24 cellular contexts compared by ENCODE assay signal in the genomic region with DNA sequence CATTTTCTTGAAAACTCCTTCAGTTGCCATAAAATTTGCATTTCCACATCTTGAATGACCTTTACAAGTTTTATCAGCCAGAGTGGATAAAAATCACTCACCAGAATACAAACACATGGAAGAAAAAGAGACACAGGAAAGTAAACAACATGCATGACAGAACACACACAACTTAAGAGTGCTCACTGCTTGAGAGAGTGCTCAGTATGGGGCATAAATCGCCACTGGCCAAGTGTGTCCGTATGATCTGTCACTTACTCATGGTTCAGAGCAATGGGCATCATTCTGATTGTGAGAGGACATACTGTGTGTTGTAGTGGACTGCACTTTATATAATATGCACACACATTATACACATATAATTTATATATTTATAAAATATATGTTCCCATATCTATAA.
DNase-seq lines count a peak whose midpoint lies in the region; ATAC-seq, FAIRE-seq and TF ChIP-seq lines count a peak whose summit lies in the region.
"Had no signal": no experiment of that assay in that cellular context is flagged by ENCODE, and none has a peak within 500 bp of the region (broad histone marks: within the 10 kb centered on the region; RNA-seq: fewer than 3 reads in every experiment).

No MANE protein-coding gene starts in this region.

- no peak for ATAC-seq in GM23338
- ATAC-seq in gastroesophageal sphincter: no peak
- no peak for ATAC-seq in HG03457 (IDR thresholded peaks at IDR 0.05; ENCODE audit: unreplicated experiment)
- no peak for ATAC-seq in GM21526 (IDR thresholded peaks at IDR 0.05; ENCODE audit: low FRiP score, unreplicated experiment)
- ATAC-seq: Panc1 had no signal

- H3K79me2 ChIP-seq in GM23338 (replicated peaks; ENCODE audit: insufficient read depth) (no peaks in the 10 kb centered on the region), smooth muscle cell (ENCODE audit: low read depth) (no peaks in the 10 kb centered on the region)

- H3K9ac ChIP-seq in smooth muscle cell (ENCODE audit: low read depth): no peak overlapping the region

- H2AFZ ChIP-seq in GM23338 (no peak overlapping the region), smooth muscle cell (ENCODE audit: low read depth) (no peak overlapping the region)

- TF ChIP-seq POLR2A in gastroesophageal sphincter (IDR thresholded peaks at IDR 0.05): no peak

- H3K36me3 ChIP-seq in GM23338 (ENCODE audit: insufficient read depth): no peaks in the 10 kb centered on the region
- no peaks in the 10 kb centered on the region for H3K36me3 ChIP-seq in bronchial epithelial cell (ENCODE audit: control insufficient read depth, insufficient read depth, low read length)
- H3K36me3 ChIP-seq in smooth muscle cell (ENCODE audit: low read depth): no peaks in the 10 kb centered on the region
- H3K36me3 ChIP-seq in gastroesophageal sphincter: no peaks in the 10 kb centered on the region

- 85% methylated on average over 2 of the region's 2 CpGs for WGBS in smooth muscle cell (ENCODE audit: low lambda C conversion rate)
- 69 to 78% methylated on average over 2 of the region's 2 CpGs for WGBS in gastroesophageal sphincter (ENCODE audit: low coverage in 1 of 2), 2 donors

- TF ChIP-seq EP300 in gastroesophageal sphincter (IDR thresholded peaks at IDR 0.05): no peak

- H3K4me2 ChIP-seq in GM23338: no peak overlapping the region
- peak overlapping the region; percentile 55 for H3K4me2 ChIP-seq in smooth muscle cell

- H4K20me1 ChIP-seq in GM23338 (replicated peaks; ENCODE audit: insufficient read depth): no peaks in the 10 kb centered on the region
- no peaks in the 10 kb centered on the region for H4K20me1 ChIP-seq in smooth muscle cell (ENCODE audit: low read depth)

- H3K27ac Mint-ChIP-seq in GM23338: peak overlapping the region; percentile 30; the same call in 1 of the 2 replicates
- H3K27ac Mint-ChIP-seq: CD4-positive, alpha-beta memory T cell had no signal

- H3K4me3 ChIP-seq in GM23338 (no peak overlapping the region), bronchial epithelial cell (ENCODE audit: low read depth, low read length) (no peak overlapping the region), smooth muscle cell (no peak overlapping the region), gastroesophageal sphincter (no peak overlapping the region)

- H3K36me3 Mint-ChIP-seq in GM23338 (ENCODE audit: low read depth): peaks cover 10% of the 10 kb centered on the region; the same call in 2 of the 3 replicates
- H3K36me3 Mint-ChIP-seq: CD4-positive, alpha-beta memory T cell had no signal

- H3K4me1 ChIP-seq in GM23338 (ENCODE audit: insufficient read depth): no peaks in the 10 kb centered on the region
- H3K4me1 ChIP-seq in smooth muscle cell (ENCODE audit: low read depth): no peaks in the 10 kb centered on the region
- H3K4me1 ChIP-seq in gastroesophageal sphincter: no peaks in the 10 kb centered on the region

- FAIRE-seq in bronchial epithelial cell (lab: Jason Lieb, UNC): no peak
- FAIRE-seq: A204.1, G401.6, H1 had no signal

- H3K9me2 ChIP-seq in GM23338 (ENCODE audit: insufficient read depth): peaks cover 2% of the 10 kb centered on the region; the same call in 1 of the 2 replicates

- peaks cover 3% of the 10 kb centered on the region for H3K27me3 Mint-ChIP-seq in GM23338 (ENCODE audit: insufficient read depth, low read depth, poor library complexity)

- H3K27me3 ChIP-seq in GM23338 (ENCODE audit: insufficient read depth): no peaks in the 10 kb centered on the region
- H3K27me3 ChIP-seq in bronchial epithelial cell (ENCODE audit: control insufficient read depth, insufficient read depth, low read length): no peaks in the 10 kb centered on the region
- no peaks in the 10 kb centered on the region for H3K27me3 ChIP-seq in smooth muscle cell (ENCODE audit: low read depth)
- H3K27me3 ChIP-seq in gastroesophageal sphincter: peaks cover 5% of the 10 kb centered on the region

- TF ChIP-seq CTCF in GM23338 (conservative IDR thresholded peaks at IDR 0.05; ENCODE audit: low read depth in 2 of 2) (no peak), bronchial epithelial cell (IDR thresholded peaks at IDR 0.05; ENCODE audit: insufficient read depth, low read length, severe bottlenecking) (no peak), smooth muscle cell (IDR thresholded peaks at IDR 0.05; ENCODE audit: borderline replicate concordance, insufficient read depth, poor library complexity, severe bottlenecking) (no peak), gastroesophageal sphincter (IDR thresholded peaks at IDR 0.05) (no peak)

- H3K27ac ChIP-seq in GM23338 (ENCODE audit: low read depth): no peak overlapping the region
- no peak overlapping the region for H3K27ac ChIP-seq in smooth muscle cell (ENCODE audit: low read depth)
- H3K27ac ChIP-seq in gastroesophageal sphincter: no peak overlapping the region
- H3K27ac ChIP-seq: RWPE1 had no signal

- H3F3A ChIP-seq in GM23338 (replicated peaks; ENCODE audit: low read depth): no peaks in the 10 kb centered on the region
- H3F3A ChIP-seq in smooth muscle cell (ENCODE audit: low read depth): no peaks in the 10 kb centered on the region

- no peaks in the 10 kb centered on the region for H3K9me3 ChIP-seq in smooth muscle cell (replicated peaks; ENCODE audit: low read depth)
- H3K9me3 ChIP-seq in gastroesophageal sphincter: peaks cover 0 to 28% (median 0%) of the 10 kb centered on the region in 3 donors

- no peak overlapping the region for H3K4me3 Mint-ChIP-seq in GM23338
- H3K4me3 Mint-ChIP-seq: CD4-positive, alpha-beta memory T cell had no signal

- H3K9me3 Mint-ChIP-seq in GM23338: peaks cover 20% of the 10 kb centered on the region

- no peak for DNase-seq in GM23338 (ENCODE audit: low spot score)
- peak; percentile 55 for DNase-seq in bronchial epithelial cell (ENCODE audit: low read depth)
- DNase-seq in kidney tubule cell (ENCODE audit: low spot score): peak; percentile 79
- DNase-seq in smooth muscle cell (lab: John Stamatoyannopoulos, UW; ENCODE audit: unreplicated experiment): no peak
- DNase-seq: C1 segment of cervical spinal cord; CD4-positive, alpha-beta memory T cell; COR-L47; DMS53; HCEC 1CT; NCI-H1048; NCI-H1417 treated with DMSO at 0.1 percent for 48 hours; NCI-H1694 treated with DMSO at 0.1 percent for 48 hours; NCI-H2081; NCI-H2227 treated with DMSO at 0.1 percent for 48 hours; NCI-H774; SHP77 had no signal

- no peaks in the 10 kb centered on the region for H3K4me1 Mint-ChIP-seq in GM23338
- H3K4me1 Mint-ChIP-seq: CD4-positive, alpha-beta memory T cell had no signal

TF ChIP-seq in GM23338, 12 proteins besides CTCF, POLR2A, EP300 and RAD21 (continues in another document):
- no peak for TF ChIP-seq POLR2AphosphoS5 (IDR thresholded peaks at IDR 0.05; ENCODE audit: low read depth)
- no peak for TF ChIP-seq ZNF331 (CRISPR knock-in tag; IDR thresholded peaks at IDR 0.05; ENCODE audit: low read depth)
- TF ChIP-seq CREB1 (CRISPR knock-in tag; IDR thresholded peaks at IDR 0.05; ENCODE audit: low read depth): no peak

Comparison
In these comparisons a context has a peak if more than half of its experiments do, and no peak if none do; other contexts are left out.
1. DNase-seq: peak in bronchial epithelial cell (single experiment) and kidney tubule cell (single experiment); none in GM23338 (single experiment) and smooth muscle cell (single experiment).